Comparison of ENCODE assay signal across 30 cellular contexts in genomic region chr15:85118173-85118572, GRCh38.
"Had no signal": no experiment of that assay in that cellular context is flagged by ENCODE, and none has a peak within 500 bp of the region (broad histone marks: within the 10 kb centered on the region; RNA-seq: fewer than 3 reads in every experiment).

No MANE protein-coding gene starts in this region.

- H3K4me3 Mint-ChIP-seq: activated CD8-positive, alpha-beta T cell treated with anti-CD3 and anti-CD28 coated beads for 36 hours; activated naive CD4-positive, alpha-beta T cell treated with anti-CD3 and anti-CD28 coated beads, Interleukin-2, amount 10 ng/mL, durations not matched to agents 7 days and 5 days; activated naive CD8-positive, alpha-beta T cell treated with anti-CD3 and anti-CD28 coated beads, Interleukin-2, amount 50 U/mL, for 24 hours; activated T-cell treated with anti-CD3 and anti-CD28 coated beads, Interleukin-2, amount 50 U/mL, for 72 hours; effector memory CD8-positive, alpha-beta T cell; immature natural killer cell; natural killer cell; neural progenitor cell; type B pancreatic cell had no signal

- H3K4me1 Mint-ChIP-seq: activated naive CD4-positive, alpha-beta T cell treated with anti-CD3 and anti-CD28 coated beads, Interleukin-2, amount 10 ng/mL, durations not matched to agents 7 days and 5 days; immature natural killer cell; natural killer cell; neural progenitor cell had no signal

- H3K27me3 Mint-ChIP-seq: activated CD8-positive, alpha-beta T cell treated with anti-CD3 and anti-CD28 coated beads for 36 hours; activated naive CD4-positive, alpha-beta T cell treated with anti-CD3 and anti-CD28 coated beads, Interleukin-2, amount 10 ng/mL, durations not matched to agents 7 days and 5 days; activated naive CD8-positive, alpha-beta T cell treated with anti-CD3 and anti-CD28 coated beads, Interleukin-2, amount 50 U/mL, for 24 hours; effector memory CD8-positive, alpha-beta T cell; type B pancreatic cell had no signal

- DNase-seq: activated CD4-positive, alpha-beta T cell treated with anti-CD3 and anti-CD28 coated beads, Interleukin-2, amount 50 U/mL, for 1 hour; activated CD4-positive, CD25-positive, alpha-beta regulatory T cell; activated CD8-positive, alpha-beta T cell treated with anti-CD3 and anti-CD28 coated beads for 36 hours; activated gamma-delta T cell; activated naive CD4-positive, alpha-beta T cell treated with anti-CD3 and anti-CD28 coated beads, Interleukin-2, amount 10 ng/mL, durations not matched to agents 7 days and 5 days; activated naive CD8-positive, alpha-beta T cell treated with anti-CD3 and anti-CD28 coated beads, Interleukin-2, amount 50 U/mL, for 24 hours; activated T-cell treated with anti-CD3 and anti-CD28 coated beads for 4 hours; activated T-cell treated with anti-CD3 and anti-CD28 coated beads, Interleukin-2, amount 50 U/mL, for 72 hours; amygdala; cerebellar nuclear complex; effector memory CD8-positive, alpha-beta T cell; foreskin fibroblast; hypothalamus; immature natural killer cell; kidney; mesendoderm; natural killer cell; occipital lobe; psoas muscle; stimulated activated CD4-positive, alpha-beta T cell treated with anti-CD3 and anti-CD28 coated beads, Interleukin-15, amount 100 ng/mL, for 24 hours; stimulated activated naive CD4-positive, alpha-beta T cell treated with Interleukin-2 at 50 U/mL for 16 hours; T-helper 2 cell; uterus had no signal

- ATAC-seq: activated CD8-positive, alpha-beta T cell treated with anti-CD3 and anti-CD28 coated beads for 36 hours; activated naive CD8-positive, alpha-beta T cell treated with anti-CD3 and anti-CD28 coated beads, Interleukin-2, amount 50 U/mL, for 24 hours; activated T-cell treated with anti-CD3 and anti-CD28 coated beads, Interleukin-2, amount 50 U/mL, for 72 hours; effector memory CD8-positive, alpha-beta T cell; natural killer cell; SK-N-SH treated with all-trans-retinoic acid at 6 μM for 48 hours had no signal

- H3K27ac Mint-ChIP-seq: activated CD8-positive, alpha-beta T cell treated with anti-CD3 and anti-CD28 coated beads for 36 hours; activated naive CD4-positive, alpha-beta T cell treated with anti-CD3 and anti-CD28 coated beads, Interleukin-2, amount 10 ng/mL, durations not matched to agents 7 days and 5 days; activated T-cell treated with anti-CD3 and anti-CD28 coated beads, Interleukin-2, amount 50 U/mL, for 72 hours; effector memory CD8-positive, alpha-beta T cell; immature natural killer cell; natural killer cell; neural progenitor cell; type B pancreatic cell had no signal

- H3K27ac ChIP-seq: breast epithelium, coronary artery, neural progenitor cell, parathyroid adenoma, psoas muscle, thoracic aorta, uterus had no signal

- H3K9me3 Mint-ChIP-seq: activated CD8-positive, alpha-beta T cell treated with anti-CD3 and anti-CD28 coated beads for 36 hours; activated naive CD4-positive, alpha-beta T cell treated with anti-CD3 and anti-CD28 coated beads, Interleukin-2, amount 10 ng/mL, durations not matched to agents 7 days and 5 days; activated naive CD8-positive, alpha-beta T cell treated with anti-CD3 and anti-CD28 coated beads, Interleukin-2, amount 50 U/mL, for 24 hours; activated T-cell treated with anti-CD3 and anti-CD28 coated beads, Interleukin-2, amount 50 U/mL, for 72 hours; effector memory CD8-positive, alpha-beta T cell; natural killer cell; neural progenitor cell; type B pancreatic cell had no signal
